In the genomic region with DNA sequence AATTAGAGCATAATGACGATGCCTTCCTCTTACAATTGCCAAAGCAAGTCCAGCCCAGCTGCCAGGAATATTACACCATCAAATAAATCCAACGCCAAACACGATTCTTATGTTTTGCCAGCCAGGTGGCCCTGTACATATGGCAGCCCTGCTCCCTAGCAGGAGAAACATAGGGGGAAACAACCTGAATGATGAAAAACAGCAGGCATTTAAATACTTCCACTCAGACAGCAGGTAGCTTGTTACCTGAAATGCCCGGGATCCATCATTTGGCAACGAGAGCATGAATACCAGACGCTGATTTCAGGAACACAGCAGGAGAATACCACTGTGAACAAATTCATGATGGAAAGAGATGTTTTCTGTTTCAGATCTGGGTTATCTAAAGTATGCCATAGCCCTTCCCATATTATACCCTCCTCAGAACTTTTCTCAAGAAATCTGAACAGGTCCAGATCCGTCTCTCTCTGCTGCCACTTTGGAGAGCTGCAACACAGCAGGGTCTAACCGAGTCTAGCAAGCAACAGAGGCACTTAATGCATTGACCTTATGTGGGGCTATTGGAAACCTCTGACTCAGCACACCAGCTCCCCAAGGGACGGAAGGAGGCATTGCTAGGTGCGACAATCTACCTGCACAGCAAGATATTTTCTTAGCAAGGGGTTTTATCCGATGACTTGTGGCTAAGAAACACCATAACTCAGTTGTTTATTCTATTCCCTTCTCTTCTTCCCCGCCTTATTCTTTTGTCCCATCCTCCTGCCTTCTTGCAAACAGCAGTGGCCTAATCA, we compare ENCODE assay signal across 2 cellular contexts.
TF ChIP-seq lines count a peak whose summit lies in the region.

No MANE protein-coding gene starts in this region.

TF ChIP-seq in HCT116, 20 proteins besides CTCF, POLR2A, EP300 and RAD21:
- TF ChIP-seq MAX (IDR thresholded peaks at IDR 0.05): no peak
- no peak for TF ChIP-seq EZH2phosphoT487 (IDR thresholded peaks at IDR 0.05; ENCODE audit: borderline replicate concordance)
- TF ChIP-seq CEBPB (IDR thresholded peaks at IDR 0.05; ENCODE audit: low read depth): no peak
- TF ChIP-seq POLR2AphosphoS5 (IDR thresholded peaks at IDR 0.05; ENCODE audit: low read depth, low read length): no peak
- TF ChIP-seq SP1 (IDR thresholded peaks at IDR 0.05; ENCODE audit: low read depth): no peak
- TF ChIP-seq CBX3 (IDR thresholded peaks at IDR 0.05; ENCODE audit: low read depth): no peak
- no peak for TF ChIP-seq EGR1 (IDR thresholded peaks at IDR 0.05; ENCODE audit: low read depth)
- TF ChIP-seq, protein P1, sequence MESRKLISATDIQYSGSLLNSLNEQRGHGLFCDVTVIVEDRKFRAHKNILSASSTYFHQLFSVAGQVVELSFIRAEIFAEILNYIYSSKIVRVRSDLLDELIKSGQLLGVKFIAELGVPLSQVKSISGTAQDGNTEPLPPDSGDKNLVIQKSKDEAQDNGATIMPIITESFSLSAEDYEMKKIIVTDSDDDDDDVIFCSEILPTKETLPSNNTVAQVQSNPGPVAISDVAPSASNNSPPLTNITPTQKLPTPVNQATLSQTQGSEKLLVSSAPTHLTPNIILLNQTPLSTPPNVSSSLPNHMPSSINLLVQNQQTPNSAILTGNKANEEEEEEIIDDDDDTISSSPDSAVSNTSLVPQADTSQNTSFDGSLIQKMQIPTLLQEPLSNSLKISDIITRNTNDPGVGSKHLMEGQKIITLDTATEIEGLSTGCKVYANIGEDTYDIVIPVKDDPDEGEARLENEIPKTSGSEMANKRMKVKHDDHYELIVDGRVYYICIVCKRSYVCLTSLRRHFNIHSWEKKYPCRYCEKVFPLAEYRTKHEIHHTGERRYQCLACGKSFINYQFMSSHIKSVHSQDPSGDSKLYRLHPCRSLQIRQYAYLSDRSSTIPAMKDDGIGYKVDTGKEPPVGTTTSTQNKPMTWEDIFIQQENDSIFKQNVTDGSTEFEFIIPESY (IDR thresholded peaks at IDR 0.05; ENCODE audit: extremely low read depth, insufficient replicate concordance, low read length): no peak
- no peak for TF ChIP-seq SRF (IDR thresholded peaks at IDR 0.05; ENCODE audit: low read depth)
- TF ChIP-seq ZFX (IDR thresholded peaks at IDR 0.05): no peak
- TF ChIP-seq, protein P2, sequence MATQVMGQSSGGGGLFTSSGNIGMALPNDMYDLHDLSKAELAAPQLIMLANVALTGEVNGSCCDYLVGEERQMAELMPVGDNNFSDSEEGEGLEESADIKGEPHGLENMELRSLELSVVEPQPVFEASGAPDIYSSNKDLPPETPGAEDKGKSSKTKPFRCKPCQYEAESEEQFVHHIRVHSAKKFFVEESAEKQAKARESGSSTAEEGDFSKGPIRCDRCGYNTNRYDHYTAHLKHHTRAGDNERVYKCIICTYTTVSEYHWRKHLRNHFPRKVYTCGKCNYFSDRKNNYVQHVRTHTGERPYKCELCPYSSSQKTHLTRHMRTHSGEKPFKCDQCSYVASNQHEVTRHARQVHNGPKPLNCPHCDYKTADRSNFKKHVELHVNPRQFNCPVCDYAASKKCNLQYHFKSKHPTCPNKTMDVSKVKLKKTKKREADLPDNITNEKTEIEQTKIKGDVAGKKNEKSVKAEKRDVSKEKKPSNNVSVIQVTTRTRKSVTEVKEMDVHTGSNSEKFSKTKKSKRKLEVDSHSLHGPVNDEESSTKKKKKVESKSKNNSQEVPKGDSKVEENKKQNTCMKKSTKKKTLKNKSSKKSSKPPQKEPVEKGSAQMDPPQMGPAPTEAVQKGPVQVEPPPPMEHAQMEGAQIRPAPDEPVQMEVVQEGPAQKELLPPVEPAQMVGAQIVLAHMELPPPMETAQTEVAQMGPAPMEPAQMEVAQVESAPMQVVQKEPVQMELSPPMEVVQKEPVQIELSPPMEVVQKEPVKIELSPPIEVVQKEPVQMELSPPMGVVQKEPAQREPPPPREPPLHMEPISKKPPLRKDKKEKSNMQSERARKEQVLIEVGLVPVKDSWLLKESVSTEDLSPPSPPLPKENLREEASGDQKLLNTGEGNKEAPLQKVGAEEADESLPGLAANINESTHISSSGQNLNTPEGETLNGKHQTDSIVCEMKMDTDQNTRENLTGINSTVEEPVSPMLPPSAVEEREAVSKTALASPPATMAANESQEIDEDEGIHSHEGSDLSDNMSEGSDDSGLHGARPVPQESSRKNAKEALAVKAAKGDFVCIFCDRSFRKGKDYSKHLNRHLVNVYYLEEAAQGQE (IDR thresholded peaks at IDR 0.05; ENCODE audit: low read depth): no peak
- TF ChIP-seq EZH2 (IDR thresholded peaks at IDR 0.05): no peak

TF ChIP-seq in GM12878, 131 proteins besides CTCF, POLR2A, EP300 and RAD21:
- TF ChIP-seq POLR2AphosphoS5 (IDR thresholded peaks at IDR 0.05; ENCODE audit: low read length) (no peak), PAX5 (IDR thresholded peaks at IDR 0.05; ENCODE audit: borderline replicate concordance, low read depth, low read length) (no peak), ZBTB4 (CRISPR knock-in tag; IDR thresholded peaks at IDR 0.05) (no peak), ZZZ3 (IDR thresholded peaks at IDR 0.05; ENCODE audit: control insufficient read depth, insufficient read length, low read depth) (no peak), IRF3 (IDR thresholded peaks at IDR 0.05) (no peak), TCF12 (IDR thresholded peaks at IDR 0.05; ENCODE audit: low read depth, low read length) (no peak), PML (IDR thresholded peaks at IDR 0.05; ENCODE audit: low read length) (no peak), SRF (IDR thresholded peaks at IDR 0.05; ENCODE audit: low read depth in 2 of 2, low read length in 2 of 2) (no peak), SPI1 (IDR thresholded peaks at IDR 0.05; ENCODE audit: borderline replicate concordance, insufficient read depth, low read depth, low read length) (no peak)
- TF ChIP-seq, protein P3, sequence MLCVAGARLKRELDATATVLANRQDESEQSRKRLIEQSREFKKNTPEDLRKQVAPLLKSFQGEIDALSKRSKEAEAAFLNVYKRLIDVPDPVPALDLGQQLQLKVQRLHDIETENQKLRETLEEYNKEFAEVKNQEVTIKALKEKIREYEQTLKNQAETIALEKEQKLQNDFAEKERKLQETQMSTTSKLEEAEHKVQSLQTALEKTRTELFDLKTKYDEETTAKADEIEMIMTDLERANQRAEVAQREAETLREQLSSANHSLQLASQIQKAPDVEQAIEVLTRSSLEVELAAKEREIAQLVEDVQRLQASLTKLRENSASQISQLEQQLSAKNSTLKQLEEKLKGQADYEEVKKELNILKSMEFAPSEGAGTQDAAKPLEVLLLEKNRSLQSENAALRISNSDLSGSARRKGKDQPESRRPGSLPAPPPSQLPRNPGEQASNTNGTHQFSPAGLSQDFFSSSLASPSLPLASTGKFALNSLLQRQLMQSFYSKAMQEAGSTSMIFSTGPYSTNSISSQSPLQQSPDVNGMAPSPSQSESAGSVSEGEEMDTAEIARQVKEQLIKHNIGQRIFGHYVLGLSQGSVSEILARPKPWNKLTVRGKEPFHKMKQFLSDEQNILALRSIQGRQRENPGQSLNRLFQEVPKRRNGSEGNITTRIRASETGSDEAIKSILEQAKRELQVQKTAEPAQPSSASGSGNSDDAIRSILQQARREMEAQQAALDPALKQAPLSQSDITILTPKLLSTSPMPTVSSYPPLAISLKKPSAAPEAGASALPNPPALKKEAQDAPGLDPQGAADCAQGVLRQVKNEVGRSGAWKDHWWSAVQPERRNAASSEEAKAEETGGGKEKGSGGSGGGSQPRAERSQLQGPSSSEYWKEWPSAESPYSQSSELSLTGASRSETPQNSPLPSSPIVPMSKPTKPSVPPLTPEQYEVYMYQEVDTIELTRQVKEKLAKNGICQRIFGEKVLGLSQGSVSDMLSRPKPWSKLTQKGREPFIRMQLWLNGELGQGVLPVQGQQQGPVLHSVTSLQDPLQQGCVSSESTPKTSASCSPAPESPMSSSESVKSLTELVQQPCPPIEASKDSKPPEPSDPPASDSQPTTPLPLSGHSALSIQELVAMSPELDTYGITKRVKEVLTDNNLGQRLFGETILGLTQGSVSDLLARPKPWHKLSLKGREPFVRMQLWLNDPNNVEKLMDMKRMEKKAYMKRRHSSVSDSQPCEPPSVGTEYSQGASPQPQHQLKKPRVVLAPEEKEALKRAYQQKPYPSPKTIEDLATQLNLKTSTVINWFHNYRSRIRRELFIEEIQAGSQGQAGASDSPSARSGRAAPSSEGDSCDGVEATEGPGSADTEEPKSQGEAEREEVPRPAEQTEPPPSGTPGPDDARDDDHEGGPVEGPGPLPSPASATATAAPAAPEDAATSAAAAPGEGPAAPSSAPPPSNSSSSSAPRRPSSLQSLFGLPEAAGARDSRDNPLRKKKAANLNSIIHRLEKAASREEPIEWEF (IDR thresholded peaks at IDR 0.05; ENCODE audit: insufficient replicate concordance, low read depth, low read length): no peak
TF ChIP-seq in GM12878: peak in this region for 0.
